In the genomic region with DNA sequence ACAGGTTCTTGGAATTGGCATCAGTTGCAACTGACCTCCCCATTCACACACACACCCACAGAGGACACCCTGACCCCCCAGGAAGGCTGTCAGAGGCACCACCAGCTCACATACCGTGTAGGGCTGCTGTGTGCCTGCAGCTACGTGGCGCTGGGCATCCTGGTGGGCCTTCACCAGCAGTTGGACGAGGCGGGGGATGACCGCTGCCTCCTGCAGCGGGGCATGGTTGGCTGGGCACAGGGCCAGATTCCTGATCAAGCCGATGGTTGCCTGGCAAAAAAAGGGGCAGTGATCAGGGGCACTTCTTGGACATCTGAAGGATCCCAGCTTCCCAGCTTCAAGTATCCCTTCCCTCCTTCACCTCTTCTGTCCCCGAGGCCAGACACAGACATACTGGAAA, we compare ENCODE assay signal across 31 cellular contexts. TPM values are rescaled to one million over a fixed set of nuclear protein-coding genes. Genes with fewer than 3 reads are reported as not detected.
"Had no signal": no experiment of that assay in that cellular context is flagged by ENCODE, and none has a peak within 500 bp of the region (broad histone marks: within the 10 kb centered on the region; RNA-seq: fewer than 3 reads in every experiment).

No MANE protein-coding gene starts in this region.

- H3K4me1 Mint-ChIP-seq: natural killer cell; stimulated activated naive CD8-positive, alpha-beta T cell treated with anti-CD3 and anti-CD28 coated beads, Interleukin-15, amount 100 ng/mL, for 72 hours had no signal

- ATAC-seq: heart right ventricle; left ventricle myocardium superior; lower lobe of right lung; natural killer cell; pancreas; sciatic nerve; stimulated activated naive CD8-positive, alpha-beta T cell treated with anti-CD3 and anti-CD28 coated beads, Interleukin-15, amount 100 ng/mL, for 72 hours had no signal

- H3K4me2 ChIP-seq: smooth muscle cell had no signal

- H3K27ac ChIP-seq: coronary artery, esophagus squamous epithelium, heart right ventricle, lower lobe of right lung, pancreas, suprapubic skin, vagina had no signal

- H3K27me3 ChIP-seq: esophagus squamous epithelium, heart right ventricle, pancreas, suprapubic skin, vagina had no signal

- H3K4me1 ChIP-seq: esophagus squamous epithelium, heart right ventricle, lower lobe of right lung, pancreas, suprapubic skin, vagina had no signal

- H3K36me3 Mint-ChIP-seq: natural killer cell had no signal

- H3K27me3 Mint-ChIP-seq: progenitor cell of endocrine pancreas; stimulated activated naive CD8-positive, alpha-beta T cell treated with anti-CD3 and anti-CD28 coated beads, Interleukin-15, amount 100 ng/mL, for 72 hours had no signal

- FAIRE-seq: endothelial cell of umbilical vein, keratinocyte, pancreas had no signal

- H3K27ac Mint-ChIP-seq: natural killer cell; progenitor cell of endocrine pancreas; stimulated activated naive CD8-positive, alpha-beta T cell treated with anti-CD3 and anti-CD28 coated beads, Interleukin-15, amount 100 ng/mL, for 72 hours had no signal

- DNase-seq: dermis blood vessel endothelial cell; effector memory CD4-positive, alpha-beta T cell; esophagus squamous epithelium; foreskin melanocyte; glutamatergic neuron; heart right ventricle; hippocampal formation; left ventricle myocardium superior; lower lobe of right lung; natural killer cell; occipital lobe; pancreas; stimulated activated CD4-positive, alpha-beta T cell treated with anti-CD3 and anti-CD28 coated beads, Interleukin-12 subunit alpha, Interleukin-12 subunit beta, amount 100 ng/mL, for 4 hours; stimulated activated CD4-positive, alpha-beta T cell treated with anti-CD3 and anti-CD28 coated beads, Interleukin-1b, Interleukin-23, amount 100 ng/mL, for 48 hours; stimulated activated CD4-positive, alpha-beta T cell treated with anti-CD3 and anti-CD28 coated beads, Interleukin-4, amount 100 ng/mL, for 1 hour; stimulated activated CD8-positive, alpha-beta memory T cell treated with anti-CD3 and anti-CD28 coated beads, Interleukin-4, amount 100 ng/mL, for 48 hours; stimulated activated naive CD4-positive, alpha-beta T cell; stimulated activated naive CD8-positive, alpha-beta T cell treated with anti-CD3 and anti-CD28 coated beads, Interleukin-15, amount 100 ng/mL, for 72 hours; trophoblast cell had no signal

- H3K4me3 Mint-ChIP-seq: natural killer cell; stimulated activated naive CD8-positive, alpha-beta T cell treated with anti-CD3 and anti-CD28 coated beads, Interleukin-15, amount 100 ng/mL, for 72 hours had no signal

- H3K9me3 ChIP-seq: esophagus squamous epithelium, heart right ventricle, lower lobe of right lung, pancreas, suprapubic skin, vagina had no signal

- H3K4me3 ChIP-seq: coronary artery, esophagus squamous epithelium, heart right ventricle, lower lobe of right lung, pancreas, smooth muscle cell, suprapubic skin, vagina had no signal

RNA-seq across cellular contexts. Expression of gene HAP1, which starts 24.2 kb away (rescaled TPM):
- total RNA-seq: left ventricle myocardium superior, mononuclear cell, natural killer cell had no signal

RNA-seq across cellular contexts. Expression of gene GAST, which starts 46.5 kb away (rescaled TPM):
- total RNA-seq: dermis blood vessel endothelial cell, endothelial cell of umbilical vein, epithelial cell of proximal tubule, esophagus squamous epithelium, heart right ventricle, left ventricle myocardium superior, lower lobe of right lung, mononuclear cell, natural killer cell, occipital lobe, pancreas, sciatic nerve, smooth muscle cell, suprapubic skin, ureter, vagina had no signal
- polyA plus RNA-seq: endothelial cell of umbilical vein, heart right ventricle, neural cell, pancreas had no signal
